Comparison of ENCODE assay signal across 1 cellular context in genomic region chr19:10105241-10106099, GRCh38.
TF ChIP-seq lines count a peak whose summit lies in the region.

No MANE protein-coding gene starts in this region.

TF ChIP-seq in K562, 482 proteins besides CTCF, POLR2A, EP300 and RAD21 (continued from another document and continues in another):
- TF ChIP-seq UBTF (IDR thresholded peaks at IDR 0.05; ENCODE audit: borderline replicate concordance in 1 of 2, low read depth in 2 of 2, low read length in 2 of 2), result no peak
- TF ChIP-seq ZNF134 (CRISPR knock-in tag; conservative IDR thresholded peaks at IDR 0.05), result no peak
- TF ChIP-seq ARHGAP35 (IDR thresholded peaks at IDR 0.05; ENCODE audit: partially characterized antibody), result no peak
- TF ChIP-seq SMAD3 (CRISPR knock-in tag; conservative IDR thresholded peaks at IDR 0.05), result no peak
- no peak for TF ChIP-seq ZKSCAN3 (CRISPR knock-in tag; IDR thresholded peaks at IDR 0.05)
- no peak for TF ChIP-seq GTF3C2 (IDR thresholded peaks at IDR 0.05; ENCODE audit: borderline replicate concordance, extremely low read depth, insufficient read length)
- no peak for TF ChIP-seq CCNT2 (IDR thresholded peaks at IDR 0.05; ENCODE audit: borderline replicate concordance, extremely low read depth, insufficient read length, low read depth, low read length)
- no peak for TF ChIP-seq LARP7 (IDR thresholded peaks at IDR 0.05)
- no peak for TF ChIP-seq CAMTA2 (CRISPR knock-in tag; conservative IDR thresholded peaks at IDR 0.05)
- no peak for TF ChIP-seq HNRNPL (IDR thresholded peaks at IDR 0.05; ENCODE audit: low read depth, low read length)
- TF ChIP-seq ZNF512 (tag; IDR thresholded peaks at IDR 0.05), result peak; percentile 62; the same call in 1 of the 2 replicates
- no peak for TF ChIP-seq NFRKB (IDR thresholded peaks at IDR 0.05; ENCODE audit: low read depth)
- TF ChIP-seq HSF4 (CRISPR knock-in tag; IDR thresholded peaks at IDR 0.05; ENCODE audit: borderline replicate concordance), result no peak
- TF ChIP-seq ZNF609 (CRISPR knock-in tag; IDR thresholded peaks at IDR 0.05; ENCODE audit: borderline replicate concordance), result no peak
- TF ChIP-seq SRSF7 (optimal IDR thresholded peaks at IDR 0.05; ENCODE audit: low read depth, low read length), result no peak
- TF ChIP-seq NFYB (IDR thresholded peaks at IDR 0.05; ENCODE audit: extremely low read depth, insufficient read length), result no peak
- no peak for TF ChIP-seq ARID3A (IDR thresholded peaks at IDR 0.05; ENCODE audit: borderline replicate concordance, low read depth, low read length)
- TF ChIP-seq ZNF57 (CRISPR knock-in tag; IDR thresholded peaks at IDR 0.05), result no peak
- TF ChIP-seq TEAD2 (tag; IDR thresholded peaks at IDR 0.05), result no peak
- TF ChIP-seq ZNF77 (CRISPR knock-in tag; IDR thresholded peaks at IDR 0.05), result no peak
- TF ChIP-seq COPS2 (conservative IDR thresholded peaks at IDR 0.05), result no peak
- no peak for TF ChIP-seq ATF6 (CRISPR knock-in tag; IDR thresholded peaks at IDR 0.05)
- no peak for TF ChIP-seq GATA2 (CRISPR knock-in tag; IDR thresholded peaks at IDR 0.05)
- no peak for TF ChIP-seq KDM5B (IDR thresholded peaks at IDR 0.05; ENCODE audit: insufficient replicate concordance, low read depth, low read length)
- TF ChIP-seq ZNF398 (CRISPR knock-in tag; IDR thresholded peaks at IDR 0.05), result no peak
- no peak for TF ChIP-seq PTTG1 (tag; IDR thresholded peaks at IDR 0.05; ENCODE audit: low read depth)
- TF ChIP-seq THRB (CRISPR knock-in tag; conservative IDR thresholded peaks at IDR 0.05), result 0 out of 2 replicates have a peak, but pooled peaks have one; percentile 45
- TF ChIP-seq ZNF589 (CRISPR knock-in tag; IDR thresholded peaks at IDR 0.05; ENCODE audit: low read depth), result no peak
- no peak for TF ChIP-seq DACH1 (IDR thresholded peaks at IDR 0.05; ENCODE audit: partially characterized antibody)
- TF ChIP-seq NCOA4 (IDR thresholded peaks at IDR 0.05; ENCODE audit: partially characterized antibody), result no peak
- no peak for TF ChIP-seq TFAP4 (CRISPR knock-in tag; IDR thresholded peaks at IDR 0.05; ENCODE audit: borderline replicate concordance)
- TF ChIP-seq PREB (CRISPR knock-in tag; IDR thresholded peaks at IDR 0.05), result no peak
- no peak for TF ChIP-seq CBFA2T3 (IDR thresholded peaks at IDR 0.05)
- no peak for TF ChIP-seq ZNF449 (CRISPR knock-in tag; IDR thresholded peaks at IDR 0.05)
- no peak for TF ChIP-seq KLF13 (tag; IDR thresholded peaks at IDR 0.05; ENCODE audit: borderline replicate concordance, low read depth)
- TF ChIP-seq ZSCAN32 (CRISPR knock-in tag; IDR thresholded peaks at IDR 0.05), result no peak
